13 cellular contexts compared by ENCODE assay signal in the genomic region with DNA sequence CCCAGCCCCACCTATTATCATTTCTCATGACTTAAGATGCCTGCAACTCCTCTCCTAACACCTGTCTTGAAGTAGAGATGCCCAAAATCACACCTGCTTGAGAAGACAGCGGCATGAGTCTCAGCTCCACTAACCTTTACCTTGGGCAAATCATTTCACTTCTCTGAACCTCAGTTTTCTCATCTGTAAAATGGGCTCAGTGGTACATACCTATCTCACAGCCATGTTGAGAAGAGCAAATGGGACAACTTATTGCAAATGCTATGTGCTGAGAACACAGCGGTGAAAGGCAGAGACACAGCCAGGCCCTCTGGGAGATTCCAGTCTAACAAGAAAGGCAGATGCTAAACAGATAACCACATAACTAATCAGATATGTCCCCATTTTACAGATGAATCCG. TPM values are rescaled to one million over a fixed set of nuclear protein-coding genes. Genes with fewer than 3 reads are reported as not detected.
A peak's percentile ranks its signal among the peaks of the same experiment; 100 is the strongest.
DNase-seq lines count a peak whose midpoint lies in the region; TF ChIP-seq lines count a peak whose summit lies in the region.
"Had no signal": no experiment of that assay in that cellular context is flagged by ENCODE, and none has a peak within 500 bp of the region (broad histone marks: within the 10 kb centered on the region; RNA-seq: fewer than 3 reads in every experiment).

No MANE protein-coding gene starts in this region.

- DNase-seq in left ventricle myocardium inferior: no peak
- no peak for DNase-seq in right atrium auricular region (ENCODE audit: low spot score)
- DNase-seq in thyroid gland: no peak
- no peak for DNase-seq in GM20000 (ENCODE audit: low spot score)
- no peak for DNase-seq in NCI-H1092 (lab: John Stamatoyannopoulos, UW)
- no peak for DNase-seq in stimulated activated CD4-positive, alpha-beta T cell treated with anti-CD3 and anti-CD28 coated beads, Interleukin-4, amount 100 ng/mL, for 24 hours
- DNase-seq: AML-193, Calu3, DMS 273 treated with DMSO at 0.1 percent for 48 hours had no signal

- H3K4me1 ChIP-seq in left ventricle myocardium inferior: peaks cover 68% of the 10 kb centered on the region
- peaks cover 0 to 47% of the 10 kb centered on the region in 2 donors for H3K4me1 ChIP-seq in right atrium auricular region
- H3K4me1 ChIP-seq in liver (ENCODE audit: control insufficient read depth in 4 of 4, insufficient read depth in 4 of 4, low read length in 3 of 4): peaks cover 24 to 62% (median 45%) of the 10 kb centered on the region in 4 donors
- H3K4me1 ChIP-seq in thyroid gland: peaks cover 12 to 24% of the 10 kb centered on the region in 2 donors

- peaks cover 2% of the 10 kb centered on the region for H3K36me3 ChIP-seq in left ventricle myocardium inferior
- no peaks in the 10 kb centered on the region for H3K36me3 ChIP-seq in right atrium auricular region
- H3K36me3 ChIP-seq in liver (ENCODE audit: control insufficient read depth in 4 of 4, insufficient read depth in 3 of 4, low read depth in 1 of 4, low read length in 3 of 4): peaks cover 0 to 5% (median 0%) of the 10 kb centered on the region in 4 donors
- H3K36me3 ChIP-seq in thyroid gland: no peaks in the 10 kb centered on the region

- H3K4me3 ChIP-seq in left ventricle myocardium inferior (no peak overlapping the region), right atrium auricular region (no peak overlapping the region), liver (ENCODE audit: low read depth in 1 of 3, low read length in 3 of 3) (no peak overlapping the region), thyroid gland (replicated peaks in 1 of 3) (no peak overlapping the region)
- H3K4me3 ChIP-seq: BLaER1 had no signal

- 95% methylated on average over 3 of the region's 3 CpGs for WGBS in liver
- 97% methylated on average over 3 of the region's 3 CpGs for WGBS in thyroid gland, 2 donors

- peak overlapping the region; percentile 71 for H3K27ac ChIP-seq in left ventricle myocardium inferior (replicated peaks)
- H3K27ac ChIP-seq in right atrium auricular region: peak overlapping the region in 1 of 2 donors; percentile 74
- peak overlapping the region; percentile 68 to 70 for H3K27ac ChIP-seq in liver (ENCODE audit: low read depth in 1 of 2, low read length in 2 of 2)
- peak overlapping the region in 2 of 3 donors; percentile 46 to 63 for H3K27ac ChIP-seq in thyroid gland
- H3K27ac ChIP-seq: 22Rv1, BLaER1, HL-60 had no signal

- no peaks in the 10 kb centered on the region for H3K9me3 ChIP-seq in left ventricle myocardium inferior (replicated peaks)
- no peaks in the 10 kb centered on the region for H3K9me3 ChIP-seq in right atrium auricular region
- H3K9me3 ChIP-seq in liver (ENCODE audit: control insufficient read depth in 4 of 4, low read length in 3 of 4): no peaks in the 10 kb centered on the region
- H3K9me3 ChIP-seq in thyroid gland: no peaks in the 10 kb centered on the region
- H3K9me3 ChIP-seq: BLaER1 had no signal

- TF ChIP-seq CTCF in left ventricle myocardium inferior (IDR thresholded peaks at IDR 0.05; ENCODE audit: borderline replicate concordance): no peak
- TF ChIP-seq CTCF in right atrium auricular region (IDR thresholded peaks at IDR 0.05): no peak
- TF ChIP-seq CTCF in liver (IDR thresholded peaks at IDR 0.05; ENCODE audit: low read depth, low read length, missing input control): no peak
- no peak for TF ChIP-seq CTCF in thyroid gland (IDR thresholded peaks at IDR 0.05)
- no peak for TF ChIP-seq CTCF in GM20000 (IDR thresholded peaks at IDR 0.05; ENCODE audit: extremely low read depth, missing control alignments)

- intact Hi-C loops in left ventricle myocardium inferior (cut with micrococcal nuclease) (no loop called here), thyroid gland (cut with DNase I) (no loop called here)

- no peak for TF ChIP-seq RAD21 in liver (IDR thresholded peaks at IDR 0.05)

- no peak overlapping the region for H3K9ac ChIP-seq in liver (ENCODE audit: low read depth in 1 of 2, low read length in 2 of 2)
- H3K9ac ChIP-seq: BLaER1 had no signal

- H3K27me3 ChIP-seq in left ventricle myocardium inferior (ENCODE audit: low read depth) (no peaks in the 10 kb centered on the region), right atrium auricular region (no peaks in the 10 kb centered on the region), liver (ENCODE audit: control insufficient read depth in 4 of 4, insufficient read depth in 4 of 4, low read length in 3 of 4) (no peaks in the 10 kb centered on the region), thyroid gland (no peaks in the 10 kb centered on the region)
- H3K27me3 ChIP-seq: BLaER1 had no signal

- no peak for TF ChIP-seq POLR2A in thyroid gland (IDR thresholded peaks at IDR 0.05)

TF ChIP-seq in liver, 16 proteins besides CTCF, POLR2A, EP300 and RAD21:
- TF ChIP-seq, protein P1, sequence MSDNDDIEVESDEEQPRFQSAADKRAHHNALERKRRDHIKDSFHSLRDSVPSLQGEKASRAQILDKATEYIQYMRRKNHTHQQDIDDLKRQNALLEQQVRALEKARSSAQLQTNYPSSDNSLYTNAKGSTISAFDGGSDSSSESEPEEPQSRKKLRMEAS (IDR thresholded peaks at IDR 0.05): no peak
- TF ChIP-seq SP1 (IDR thresholded peaks at IDR 0.05) (no peak), HNF4A (conservative IDR thresholded peaks at IDR 0.05) (no peak), FOXA2 (IDR thresholded peaks at IDR 0.05) (no peak), NR2F2 (IDR thresholded peaks at IDR 0.05) (no peak), GABPA (IDR thresholded peaks at IDR 0.05 in 1 of 2, conservative IDR thresholded peaks at IDR 0.05 in 1 of 2) (no peak), RXRA (IDR thresholded peaks at IDR 0.05) (no peak), HNF4G (IDR thresholded peaks at IDR 0.05) (no peak), JUND (IDR thresholded peaks at IDR 0.05) (no peak), FOXA1 (IDR thresholded peaks at IDR 0.05) (no peak), YY1 (IDR thresholded peaks at IDR 0.05) (no peak), TAF1 (conservative IDR thresholded peaks at IDR 0.05) (no peak), EGR1 (IDR thresholded peaks at IDR 0.05; ENCODE audit: low read depth in 2 of 2) (no peak)
- TF ChIP-seq, protein P2, sequence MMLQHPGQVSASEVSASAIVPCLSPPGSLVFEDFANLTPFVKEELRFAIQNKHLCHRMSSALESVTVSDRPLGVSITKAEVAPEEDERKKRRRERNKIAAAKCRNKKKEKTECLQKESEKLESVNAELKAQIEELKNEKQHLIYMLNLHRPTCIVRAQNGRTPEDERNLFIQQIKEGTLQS (IDR thresholded peaks at IDR 0.05): no peak
- TF ChIP-seq, protein P3, sequence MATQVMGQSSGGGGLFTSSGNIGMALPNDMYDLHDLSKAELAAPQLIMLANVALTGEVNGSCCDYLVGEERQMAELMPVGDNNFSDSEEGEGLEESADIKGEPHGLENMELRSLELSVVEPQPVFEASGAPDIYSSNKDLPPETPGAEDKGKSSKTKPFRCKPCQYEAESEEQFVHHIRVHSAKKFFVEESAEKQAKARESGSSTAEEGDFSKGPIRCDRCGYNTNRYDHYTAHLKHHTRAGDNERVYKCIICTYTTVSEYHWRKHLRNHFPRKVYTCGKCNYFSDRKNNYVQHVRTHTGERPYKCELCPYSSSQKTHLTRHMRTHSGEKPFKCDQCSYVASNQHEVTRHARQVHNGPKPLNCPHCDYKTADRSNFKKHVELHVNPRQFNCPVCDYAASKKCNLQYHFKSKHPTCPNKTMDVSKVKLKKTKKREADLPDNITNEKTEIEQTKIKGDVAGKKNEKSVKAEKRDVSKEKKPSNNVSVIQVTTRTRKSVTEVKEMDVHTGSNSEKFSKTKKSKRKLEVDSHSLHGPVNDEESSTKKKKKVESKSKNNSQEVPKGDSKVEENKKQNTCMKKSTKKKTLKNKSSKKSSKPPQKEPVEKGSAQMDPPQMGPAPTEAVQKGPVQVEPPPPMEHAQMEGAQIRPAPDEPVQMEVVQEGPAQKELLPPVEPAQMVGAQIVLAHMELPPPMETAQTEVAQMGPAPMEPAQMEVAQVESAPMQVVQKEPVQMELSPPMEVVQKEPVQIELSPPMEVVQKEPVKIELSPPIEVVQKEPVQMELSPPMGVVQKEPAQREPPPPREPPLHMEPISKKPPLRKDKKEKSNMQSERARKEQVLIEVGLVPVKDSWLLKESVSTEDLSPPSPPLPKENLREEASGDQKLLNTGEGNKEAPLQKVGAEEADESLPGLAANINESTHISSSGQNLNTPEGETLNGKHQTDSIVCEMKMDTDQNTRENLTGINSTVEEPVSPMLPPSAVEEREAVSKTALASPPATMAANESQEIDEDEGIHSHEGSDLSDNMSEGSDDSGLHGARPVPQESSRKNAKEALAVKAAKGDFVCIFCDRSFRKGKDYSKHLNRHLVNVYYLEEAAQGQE (IDR thresholded peaks at IDR 0.05): no peak
- TF ChIP-seq, protein P4, sequence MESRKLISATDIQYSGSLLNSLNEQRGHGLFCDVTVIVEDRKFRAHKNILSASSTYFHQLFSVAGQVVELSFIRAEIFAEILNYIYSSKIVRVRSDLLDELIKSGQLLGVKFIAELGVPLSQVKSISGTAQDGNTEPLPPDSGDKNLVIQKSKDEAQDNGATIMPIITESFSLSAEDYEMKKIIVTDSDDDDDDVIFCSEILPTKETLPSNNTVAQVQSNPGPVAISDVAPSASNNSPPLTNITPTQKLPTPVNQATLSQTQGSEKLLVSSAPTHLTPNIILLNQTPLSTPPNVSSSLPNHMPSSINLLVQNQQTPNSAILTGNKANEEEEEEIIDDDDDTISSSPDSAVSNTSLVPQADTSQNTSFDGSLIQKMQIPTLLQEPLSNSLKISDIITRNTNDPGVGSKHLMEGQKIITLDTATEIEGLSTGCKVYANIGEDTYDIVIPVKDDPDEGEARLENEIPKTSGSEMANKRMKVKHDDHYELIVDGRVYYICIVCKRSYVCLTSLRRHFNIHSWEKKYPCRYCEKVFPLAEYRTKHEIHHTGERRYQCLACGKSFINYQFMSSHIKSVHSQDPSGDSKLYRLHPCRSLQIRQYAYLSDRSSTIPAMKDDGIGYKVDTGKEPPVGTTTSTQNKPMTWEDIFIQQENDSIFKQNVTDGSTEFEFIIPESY (IDR thresholded peaks at IDR 0.05): no peak

RNA-seq across cellular contexts. Expression of a gene that starts 7.8 kb away (rescaled TPM):
- 39.8 TPM for total RNA-seq in left ventricle myocardium inferior
- 10 to 100 TPM; 55.0 to 82.1 TPM for total RNA-seq in right atrium auricular region
- total RNA-seq in liver: 100 to 1,000 TPM; 186 to 212 TPM
- polyA plus RNA-seq in liver: 100 to 1,000 TPM; 373 to 404 TPM
- 10 to 100 TPM; 35.7 to 51.2 (median 37.8) TPM for total RNA-seq in thyroid gland

RNA-seq across cellular contexts. Expression of a gene that starts 8.1 kb away (rescaled TPM):
- total RNA-seq in left ventricle myocardium inferior (58.3 TPM), right atrium auricular region (100 to 1,000 TPM; 102 to 116 TPM), liver (100 to 1,000 TPM; 124 to 149 TPM), thyroid gland (100 to 1,000 TPM in 1 of 4 donors, 10 to 100 TPM in 3; 67.7 to 102 (median 93.6) TPM)
- 100 to 1,000 TPM; 249 to 277 TPM for polyA plus RNA-seq in liver

RNA-seq across cellular contexts. Expression of a gene that starts 40.1 kb away (rescaled TPM):
- total RNA-seq in left ventricle myocardium inferior (14.3 TPM), right atrium auricular region (10 to 100 TPM; 44.9 to 54.8 TPM), liver (1 to 10 TPM; 3.4 to 4.1 TPM), thyroid gland (10 to 100 TPM in 2 of 4 donors, 1 to 10 TPM in 2; 6.1 to 18.9 (median 12.6) TPM)
- 1 to 10 TPM; 2.0 to 5.2 TPM for polyA plus RNA-seq in liver
